In genomic region chr22:39080993-39081513, GRCh38 we compare ENCODE assay signal across 1 cellular context.
TF ChIP-seq lines count a peak whose summit lies in the region.

No MANE protein-coding gene starts in this region.

TF ChIP-seq in GM23338, 12 proteins besides CTCF, POLR2A, EP300 and RAD21:
- TF ChIP-seq POLR2AphosphoS5 (IDR thresholded peaks at IDR 0.05; ENCODE audit: low read depth): no peak
- no peak for TF ChIP-seq NANOG (IDR thresholded peaks at IDR 0.05; ENCODE audit: borderline replicate concordance)
- no peak for TF ChIP-seq ETS1 (IDR thresholded peaks at IDR 0.05)
- TF ChIP-seq ZNF114 (CRISPR knock-in tag; IDR thresholded peaks at IDR 0.05): no peak
- no peak for TF ChIP-seq STAT1 (IDR thresholded peaks at IDR 0.05; ENCODE audit: unreplicated experiment)
- no peak for TF ChIP-seq JUNB (IDR thresholded peaks at IDR 0.05; ENCODE audit: unreplicated experiment)
- TF ChIP-seq CREB1 (CRISPR knock-in tag; IDR thresholded peaks at IDR 0.05; ENCODE audit: low read depth): no peak
- no peak for TF ChIP-seq ZNF331 (CRISPR knock-in tag; IDR thresholded peaks at IDR 0.05; ENCODE audit: low read depth)
- TF ChIP-seq EZH2 (IDR thresholded peaks at IDR 0.05; ENCODE audit: low read depth, unreplicated experiment): no peak
- no peak for TF ChIP-seq EZH2phosphoT487 (IDR thresholded peaks at IDR 0.05; ENCODE audit: unreplicated experiment)
- no peak for TF ChIP-seq ZNF462 (CRISPR knock-in tag; IDR thresholded peaks at IDR 0.05)
- no peak for TF ChIP-seq REST (IDR thresholded peaks at IDR 0.05; ENCODE audit: unreplicated experiment)
